Comparison of ENCODE assay signal across 2 cellular contexts in the genomic region with DNA sequence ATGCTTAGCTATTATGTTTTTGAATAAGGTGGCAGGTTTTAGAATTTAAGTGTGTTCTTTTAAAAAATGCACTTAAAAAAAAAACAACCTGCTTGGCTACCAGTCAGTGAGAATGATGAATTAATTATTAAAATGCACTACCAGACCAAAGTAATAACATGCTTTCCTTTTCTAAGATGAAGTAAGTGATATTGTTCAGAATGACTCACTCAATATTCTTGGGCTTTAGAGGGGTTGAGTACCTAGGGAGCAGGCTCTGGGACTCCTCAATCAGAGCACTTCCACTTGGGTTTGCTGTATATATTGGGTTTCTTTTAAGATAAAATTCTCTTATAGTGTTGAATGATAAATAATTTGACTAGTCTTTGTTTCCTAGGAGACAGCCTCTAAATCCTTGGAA.
TF ChIP-seq lines count a peak whose summit lies in the region.

No MANE protein-coding gene starts in this region.

TF ChIP-seq in SK-N-SH treated with all-trans-retinoic acid at 6 μM for 48 hours, 23 proteins besides CTCF, POLR2A, EP300 and RAD21 (continued from another document):
- peak; percentile 77 for TF ChIP-seq ISL1 (CRISPR knock-in tag; IDR thresholded peaks at IDR 0.05)

TF ChIP-seq in GM23338, 12 proteins besides CTCF, POLR2A, EP300 and RAD21:
- TF ChIP-seq POLR2AphosphoS5 (IDR thresholded peaks at IDR 0.05; ENCODE audit: low read depth) (no peak), EZH2 (IDR thresholded peaks at IDR 0.05; ENCODE audit: low read depth, unreplicated experiment) (no peak), ZNF331 (CRISPR knock-in tag; IDR thresholded peaks at IDR 0.05; ENCODE audit: low read depth) (no peak), ETS1 (IDR thresholded peaks at IDR 0.05) (no peak), EZH2phosphoT487 (IDR thresholded peaks at IDR 0.05; ENCODE audit: unreplicated experiment) (no peak), NANOG (IDR thresholded peaks at IDR 0.05; ENCODE audit: borderline replicate concordance) (no peak), CREB1 (CRISPR knock-in tag; IDR thresholded peaks at IDR 0.05; ENCODE audit: low read depth) (no peak), STAT1 (IDR thresholded peaks at IDR 0.05; ENCODE audit: unreplicated experiment) (no peak), JUNB (IDR thresholded peaks at IDR 0.05; ENCODE audit: unreplicated experiment) (no peak)
- TF ChIP-seq, protein P1, sequence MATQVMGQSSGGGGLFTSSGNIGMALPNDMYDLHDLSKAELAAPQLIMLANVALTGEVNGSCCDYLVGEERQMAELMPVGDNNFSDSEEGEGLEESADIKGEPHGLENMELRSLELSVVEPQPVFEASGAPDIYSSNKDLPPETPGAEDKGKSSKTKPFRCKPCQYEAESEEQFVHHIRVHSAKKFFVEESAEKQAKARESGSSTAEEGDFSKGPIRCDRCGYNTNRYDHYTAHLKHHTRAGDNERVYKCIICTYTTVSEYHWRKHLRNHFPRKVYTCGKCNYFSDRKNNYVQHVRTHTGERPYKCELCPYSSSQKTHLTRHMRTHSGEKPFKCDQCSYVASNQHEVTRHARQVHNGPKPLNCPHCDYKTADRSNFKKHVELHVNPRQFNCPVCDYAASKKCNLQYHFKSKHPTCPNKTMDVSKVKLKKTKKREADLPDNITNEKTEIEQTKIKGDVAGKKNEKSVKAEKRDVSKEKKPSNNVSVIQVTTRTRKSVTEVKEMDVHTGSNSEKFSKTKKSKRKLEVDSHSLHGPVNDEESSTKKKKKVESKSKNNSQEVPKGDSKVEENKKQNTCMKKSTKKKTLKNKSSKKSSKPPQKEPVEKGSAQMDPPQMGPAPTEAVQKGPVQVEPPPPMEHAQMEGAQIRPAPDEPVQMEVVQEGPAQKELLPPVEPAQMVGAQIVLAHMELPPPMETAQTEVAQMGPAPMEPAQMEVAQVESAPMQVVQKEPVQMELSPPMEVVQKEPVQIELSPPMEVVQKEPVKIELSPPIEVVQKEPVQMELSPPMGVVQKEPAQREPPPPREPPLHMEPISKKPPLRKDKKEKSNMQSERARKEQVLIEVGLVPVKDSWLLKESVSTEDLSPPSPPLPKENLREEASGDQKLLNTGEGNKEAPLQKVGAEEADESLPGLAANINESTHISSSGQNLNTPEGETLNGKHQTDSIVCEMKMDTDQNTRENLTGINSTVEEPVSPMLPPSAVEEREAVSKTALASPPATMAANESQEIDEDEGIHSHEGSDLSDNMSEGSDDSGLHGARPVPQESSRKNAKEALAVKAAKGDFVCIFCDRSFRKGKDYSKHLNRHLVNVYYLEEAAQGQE (IDR thresholded peaks at IDR 0.05; ENCODE audit: unreplicated experiment): no peak
